18 cellular contexts compared by ENCODE assay signal in the genomic region with DNA sequence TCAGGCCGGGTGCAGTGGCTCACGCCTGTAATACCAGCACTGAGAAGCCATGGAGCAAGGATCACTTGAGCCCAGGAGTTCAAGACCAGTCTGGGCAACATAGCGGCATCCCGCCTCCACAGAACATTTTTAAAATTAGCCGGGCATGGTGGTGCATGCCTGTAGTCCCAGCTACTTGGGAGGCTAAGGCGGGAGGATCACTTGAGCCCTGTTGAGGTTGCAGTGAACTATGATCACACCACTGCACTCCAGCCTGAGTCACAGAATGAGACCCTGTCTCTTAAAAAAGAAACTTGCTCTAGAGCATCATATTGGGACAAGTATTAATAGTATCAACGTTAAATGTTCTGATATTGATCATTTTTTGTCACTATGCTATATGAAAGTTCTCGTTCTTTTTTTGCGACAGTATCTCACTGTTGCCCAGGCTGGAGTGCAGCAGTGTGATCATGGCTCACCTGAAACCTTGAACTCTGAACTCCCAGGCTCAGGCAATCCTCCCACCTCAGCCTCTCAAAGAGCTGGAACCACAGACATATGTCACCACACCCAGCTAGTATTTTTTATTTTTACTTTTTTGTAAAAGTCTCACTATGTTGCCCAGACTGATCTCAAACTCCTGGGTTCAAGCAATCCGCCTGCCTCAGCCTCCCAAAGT. TPM values are rescaled to one million over a fixed set of nuclear protein-coding genes. Genes with fewer than 3 reads are reported as not detected.
DNase-seq lines count a peak whose midpoint lies in the region; ATAC-seq and TF ChIP-seq lines count a peak whose summit lies in the region.
"Had no signal": no experiment of that assay in that cellular context is flagged by ENCODE, and none has a peak within 500 bp of the region (broad histone marks: within the 10 kb centered on the region; RNA-seq: fewer than 3 reads in every experiment).

No MANE protein-coding gene starts in this region.

- TF ChIP-seq CTCF in 22Rv1 (IDR thresholded peaks at IDR 0.05) = no peak
- TF ChIP-seq CTCF in body of pancreas (IDR thresholded peaks at IDR 0.05) = no peak
- TF ChIP-seq CTCF in mesothelial cell of epicardium (IDR thresholded peaks at IDR 0.05; ENCODE audit: unreplicated experiment) = no peak

- TF ChIP-seq POLR2A in body of pancreas (IDR thresholded peaks at IDR 0.05) = no peak

- H3K27ac ChIP-seq in 22Rv1 (0 out of 2 replicates have a peak overlapping the region, but pooled peaks have one; percentile 20), body of pancreas (peak overlapping the region; percentile 91 to 97 (median 92))

- no peak overlapping the region for H3K4me3 ChIP-seq in body of pancreas

- ATAC-seq in body of pancreas = no peak
- ATAC-seq in stimulated activated effector memory CD8-positive, alpha-beta T cell treated with anti-CD3 and anti-CD28 coated beads, Interleukin-12 subunit alpha, Interleukin-12 subunit beta, amount 100 ng/mL, for 72 hours = no peak
- ATAC-seq in esophagus mucosa = no peak
- ATAC-seq in GM19351 (IDR thresholded peaks at IDR 0.05; ENCODE audit: unreplicated experiment) = no peak

- 67 to 81% methylated on average over 8 to 10 of the region's 10 CpGs for WGBS in body of pancreas, 2 donors

- peaks cover 91% of the 10 kb centered on the region for H3K4me1 ChIP-seq in body of pancreas

- H3K4me1 Mint-ChIP-seq in mesothelial cell of epicardium = peaks cover 27% of the 10 kb centered on the region
- peaks cover 9% of the 10 kb centered on the region for H3K4me1 Mint-ChIP-seq in stimulated activated effector memory CD8-positive, alpha-beta T cell treated with anti-CD3 and anti-CD28 coated beads, Interleukin-12 subunit alpha, Interleukin-12 subunit beta, amount 100 ng/mL, for 72 hours
- H3K4me1 Mint-ChIP-seq: CD14-positive monocyte, IgD-negative memory B cell had no signal

- peaks cover 4% of the 10 kb centered on the region for H3K36me3 Mint-ChIP-seq in mesothelial cell of epicardium
- H3K36me3 Mint-ChIP-seq in stimulated activated effector memory CD8-positive, alpha-beta T cell treated with anti-CD3 and anti-CD28 coated beads, Interleukin-12 subunit alpha, Interleukin-12 subunit beta, amount 100 ng/mL, for 72 hours = no peaks in the 10 kb centered on the region
- H3K36me3 Mint-ChIP-seq: CD14-positive monocyte, IgD-negative memory B cell had no signal

- DNase-seq in body of pancreas (no peak), mesothelial cell of epicardium (ENCODE audit: low spot score in 2 of 2, unreplicated experiment in 2 of 2) (no peak), NCI-H2029 treated with DMSO at 0.1 percent for 48 hours (lab: John Stamatoyannopoulos, UW) (no peak)
- DNase-seq in stimulated activated effector memory CD8-positive, alpha-beta T cell treated with anti-CD3 and anti-CD28 coated beads, Interleukin-12 subunit alpha, Interleukin-12 subunit beta, amount 100 ng/mL, for 72 hours (ENCODE audit: low spot score in 2 of 2) = no peak
- no peak for DNase-seq in stimulated activated CD4-positive, alpha-beta T cell treated with anti-CD3 and anti-CD28 coated beads, Interleukin-4, amount 100 ng/mL, for 24 hours
- DNase-seq: DMS79, H7, NCI-H1105 treated with DMSO at 0.1 percent for 48 hours, NCI-H2081 treated with DMSO at 0.1 percent for 48 hours, NCI-H2171 treated with DMSO at 0.1 percent for 48 hours, NCI-H524 treated with DMSO at 0.1 percent for 48 hours, NCI-H82, Right ventricle myocardium superior had no signal

- intact Hi-C loops in body of pancreas (cut with DNase I) = no loop called here

- no peaks in the 10 kb centered on the region for H3K36me3 ChIP-seq in body of pancreas (replicated peaks in 1 of 2; ENCODE audit: insufficient read depth in 1 of 2, low read depth in 2 of 2)

- H3K27ac Mint-ChIP-seq in mesothelial cell of epicardium = peak overlapping the region; percentile 73
- peak overlapping the region; percentile 20 for H3K27ac Mint-ChIP-seq in stimulated activated effector memory CD8-positive, alpha-beta T cell treated with anti-CD3 and anti-CD28 coated beads, Interleukin-12 subunit alpha, Interleukin-12 subunit beta, amount 100 ng/mL, for 72 hours
- H3K27ac Mint-ChIP-seq: CD14-positive monocyte had no signal

- no peaks in the 10 kb centered on the region for H3K9me3 Mint-ChIP-seq in mesothelial cell of epicardium
- H3K9me3 Mint-ChIP-seq in stimulated activated effector memory CD8-positive, alpha-beta T cell treated with anti-CD3 and anti-CD28 coated beads, Interleukin-12 subunit alpha, Interleukin-12 subunit beta, amount 100 ng/mL, for 72 hours = no peaks in the 10 kb centered on the region
- H3K9me3 Mint-ChIP-seq: CD14-positive monocyte had no signal

- no peaks in the 10 kb centered on the region for H3K27me3 Mint-ChIP-seq in mesothelial cell of epicardium (ENCODE audit: low read depth)

- no peaks in the 10 kb centered on the region for H3K9me3 ChIP-seq in body of pancreas

- H3K4me3 Mint-ChIP-seq in mesothelial cell of epicardium = no peak overlapping the region
- no peak overlapping the region for H3K4me3 Mint-ChIP-seq in stimulated activated effector memory CD8-positive, alpha-beta T cell treated with anti-CD3 and anti-CD28 coated beads, Interleukin-12 subunit alpha, Interleukin-12 subunit beta, amount 100 ng/mL, for 72 hours
- H3K4me3 Mint-ChIP-seq: CD14-positive monocyte, IgD-negative memory B cell had no signal

- H3K27me3 ChIP-seq in body of pancreas = no peaks in the 10 kb centered on the region

RNA-seq across cellular contexts. Expression of a gene that starts 47.7 kb away (rescaled TPM):
- 10 to 100 TPM in 1 of 2 donors, 1 to 10 TPM in 1; 8.9 to 10.1 TPM for total RNA-seq in body of pancreas
- 82.2 to 85.2 TPM (median 82.3 TPM) in 3 replicates for total RNA-seq in mesothelial cell of epicardium
- 50.2 TPM for total RNA-seq in esophagus mucosa
